ENCODE assay signal across 16 cellular contexts in the genomic region with DNA sequence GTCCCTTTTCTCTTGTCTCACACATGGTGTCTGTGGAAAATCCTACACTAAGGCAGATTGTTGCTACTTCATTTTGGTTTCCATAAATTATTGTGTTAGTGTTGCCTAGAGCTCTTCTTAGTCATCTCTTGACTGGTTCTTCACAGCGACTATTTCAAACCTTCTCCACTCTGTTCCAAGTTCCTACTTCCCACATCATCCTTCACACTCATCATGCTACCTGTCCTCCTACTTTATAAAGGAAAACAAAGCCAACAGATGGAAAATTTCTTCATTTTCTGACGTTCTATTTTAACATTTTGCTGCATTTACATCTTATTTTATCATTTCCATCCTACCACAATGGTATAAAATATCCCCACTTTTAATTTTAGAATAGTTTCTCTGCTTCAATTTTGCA.
"Had no signal": no experiment of that assay in that cellular context is flagged by ENCODE, and none has a peak within 500 bp of the region (broad histone marks: within the 10 kb centered on the region; RNA-seq: fewer than 3 reads in every experiment).

No MANE protein-coding gene starts in this region.

- ATAC-seq: foreskin keratinocyte, gastroesophageal sphincter, heart left ventricle, left cardiac atrium, left lung, left ventricle myocardium superior, lower lobe of right lung had no signal

- H3K27ac ChIP-seq: coronary artery, esophagus muscularis mucosa, foreskin keratinocyte, gastroesophageal sphincter, heart left ventricle, hepatocyte, left lung, lower lobe of right lung had no signal

- DNase-seq: dermis blood vessel endothelial cell; dorsolateral prefrontal cortex; effector CD4-positive, alpha-beta T cell; effector memory CD4-positive, alpha-beta T cell; foreskin keratinocyte; heart left ventricle; immature natural killer cell; left cardiac atrium; left lung; left ventricle myocardium superior; lower lobe of right lung; mesenchymal stem cell had no signal
